Comparison of ENCODE assay signal across 21 cellular contexts in genomic region chr14:89123215-89123614, GRCh38.
DNase-seq lines count a peak whose midpoint lies in the region; ATAC-seq, FAIRE-seq and TF ChIP-seq lines count a peak whose summit lies in the region.
"Had no signal": no experiment of that assay in that cellular context is flagged by ENCODE, and none has a peak within 500 bp of the region (broad histone marks: within the 10 kb centered on the region; RNA-seq: fewer than 3 reads in every experiment).

No MANE protein-coding gene starts in this region.

- H3K27me3 ChIP-seq in H1 (replicated peaks in 1 of 4; ENCODE audit: control insufficient read depth in 3 of 4, extremely low read depth in 1 of 4, insufficient read depth in 3 of 4, low read length in 3 of 4) (no peaks in the 10 kb centered on the region; a peak in 2 of 7 replicates), neuron (ENCODE audit: insufficient read depth, low read length) (no peaks in the 10 kb centered on the region), PC-3 (ENCODE audit: low read length) (peaks cover 16% of the 10 kb centered on the region)
- H3K27me3 ChIP-seq: BE2C; BLaER1 treated with 17β-estradiol and CSF1 and Interleukin-3, amounts not matched to agents 10 nM and 100 nM had no signal

- no peak overlapping the region for H4K5ac ChIP-seq in H1 (ENCODE audit: insufficient read length, low read depth, low read length)

- CTCF ChIA-PET in H1 (lab: Charles Lee; ENCODE audit: partially characterized antibody): no interaction called here
- CTCF ChIA-PET in PC-3 (lab: Charles Lee): no interaction called here

- no peak for TF ChIP-seq EP300 in H1 (IDR thresholded peaks at IDR 0.05; ENCODE audit: borderline replicate concordance in 1 of 2, low read depth in 2 of 2, low read length in 2 of 2)

- no peaks in the 10 kb centered on the region for H3K9me2 ChIP-seq in PC-3 (replicated peaks; ENCODE audit: low read length)

- no peak overlapping the region for H2BK5ac ChIP-seq in H1 (ENCODE audit: low read depth, low read length)

- no peak overlapping the region for H2BK15ac ChIP-seq in H1 (ENCODE audit: low read length)

- no peak for TF ChIP-seq POLR2A in H1 (IDR thresholded peaks at IDR 0.05; ENCODE audit: control extremely low read depth in 1 of 2, low read depth in 2 of 2, low read length in 2 of 2)

- no peak overlapping the region for H3K56ac ChIP-seq in H1 (replicated peaks; ENCODE audit: insufficient read length, low read depth, low read length)

- no peak for ATAC-seq in PC-3
- ATAC-seq: HCT116 had no signal

- H3K79me1 ChIP-seq in H1 (ENCODE audit: low read depth, low read length): no peaks in the 10 kb centered on the region

- POLR2A ChIA-PET in H1 (lab: Charles Lee; ENCODE audit: partially characterized antibody) (no interaction called here), PC-3 (lab: Charles Lee; ENCODE audit: unreplicated experiment) (no interaction called here)

- H3K4me3 ChIP-seq in H1 (ENCODE audit: extremely low read depth in 1 of 4, insufficient read depth in 2 of 4, low read depth in 3 of 4, low read length in 4 of 4): no peak overlapping the region
- H3K4me3 ChIP-seq in neuron (ENCODE audit: low read length): no peak overlapping the region
- H3K4me3 ChIP-seq in PC-3 (ENCODE audit: low read length): no peak overlapping the region
- H3K4me3 ChIP-seq: BLaER1 treated with 17β-estradiol and CSF1 and Interleukin-3, amounts not matched to agents 10 nM and 100 nM; GM23248 had no signal

- peaks cover 0 to 4% (median 2%) of the 10 kb centered on the region in 4 experiments; a peak in 4 of 7 replicates for H3K4me1 ChIP-seq in H1 (replicated peaks in 1 of 4; ENCODE audit: control insufficient read depth in 3 of 4, insufficient read depth in 4 of 4, low read length in 3 of 4)
- peaks cover 16% of the 10 kb centered on the region for H3K4me1 ChIP-seq in neuron (ENCODE audit: insufficient read depth, low read length)
- peaks cover 9% of the 10 kb centered on the region for H3K4me1 ChIP-seq in PC-3 (ENCODE audit: insufficient read depth, low read length)
- H3K4me1 ChIP-seq: BE2C; BLaER1 treated with 17β-estradiol and CSF1 and Interleukin-3, amounts not matched to agents 10 nM and 100 nM had no signal

- no peak overlapping the region for H2BK120ac ChIP-seq in H1 (replicated peaks; ENCODE audit: low read depth, low read length)

- no peak overlapping the region for H3K4me2 ChIP-seq in H1 (ENCODE audit: insufficient read depth in 1 of 2, low read depth in 2 of 2, low read length in 2 of 2)
- H3K4me2 ChIP-seq in PC-3 (ENCODE audit: low read length): no peak overlapping the region
- H3K4me2 ChIP-seq: BLaER1 treated with 17β-estradiol and CSF1 and Interleukin-3, amounts not matched to agents 10 nM and 100 nM had no signal

- H4K91ac ChIP-seq in H1 (replicated peaks; ENCODE audit: insufficient read length, low read length): no peak overlapping the region

- in situ Hi-C loops in SK-MEL-5 (cut with HindIII; ENCODE audit: low pct_unique_long_range_greater_than_20kb, low sequenced_read_pairs): no loop called here

- H2AK5ac ChIP-seq in H1 (ENCODE audit: low read depth, low read length): no peak overlapping the region

- H3K79me2 ChIP-seq in H1 (ENCODE audit: control insufficient read depth in 1 of 2, insufficient read depth in 2 of 2, low read length in 2 of 2): no peaks in the 10 kb centered on the region
- no peaks in the 10 kb centered on the region for H3K79me2 ChIP-seq in PC-3 (ENCODE audit: low read length)

- H3K18ac ChIP-seq in H1 (ENCODE audit: extremely low read depth, low read length): no peak overlapping the region

- H3K9ac ChIP-seq in H1 (replicated peaks in 1 of 4; ENCODE audit: extremely low read depth in 1 of 4, low read depth in 3 of 4, low read length in 3 of 4) (no peak overlapping the region), PC-3 (ENCODE audit: low read length) (no peak overlapping the region)
- H3K9ac ChIP-seq: BLaER1 treated with 17β-estradiol and CSF1 and Interleukin-3, amounts not matched to agents 10 nM and 100 nM; GM23248 had no signal

- H2AFZ ChIP-seq in H1 (ENCODE audit: low read length): no peak overlapping the region
- peak overlapping the region; percentile 62 for H2AFZ ChIP-seq in neuron (ENCODE audit: low read depth, low read length)
- no peak overlapping the region for H2AFZ ChIP-seq in PC-3 (ENCODE audit: low read length)
- H2AFZ ChIP-seq: GM23248 had no signal

- no peak overlapping the region for H3K14ac ChIP-seq in H1 (ENCODE audit: insufficient read length)

- H4K8ac ChIP-seq in H1 (ENCODE audit: extremely low read depth, insufficient read depth, low read length): no peak overlapping the region

- no peak overlapping the region for H2BK12ac ChIP-seq in H1 (ENCODE audit: low read depth, low read length)

- TF ChIP-seq CTCF in H1 (IDR thresholded peaks at IDR 0.05; ENCODE audit: control extremely low read depth in 1 of 3, insufficient read depth in 1 of 3, low read depth in 1 of 3, low read length in 3 of 3) (no peak), PC-3 (conservative IDR thresholded peaks at IDR 0.05; ENCODE audit: low read depth, low read length) (no peak)

- H3K4ac ChIP-seq in H1 (replicated peaks; ENCODE audit: insufficient read length, low read depth, low read length): no peak overlapping the region

- no peaks in the 10 kb centered on the region for H3F3A ChIP-seq in PC-3 (ENCODE audit: low read length, unreplicated experiment)

- 92% methylated on average over 10 of the region's 10 CpGs; no CpG with 5 or more reads in 1 of the 2 experiments for WGBS in H1 (ENCODE audit: extremely low coverage in 1 of 2, insufficient coverage in 1 of 2, insufficient read length in 1 of 2, insufficient replicate concordance in 2 of 2, low coverage in 1 of 2, low lambda C conversion rate in 2 of 2, missing lambda C conversion rate in 1 of 2), 2 experiments

- no peak overlapping the region for H2BK20ac ChIP-seq in H1 (ENCODE audit: low read length)

- no peak overlapping the region for H3K27ac ChIP-seq in H1 (ENCODE audit: low read depth, low read length)
- H3K27ac ChIP-seq in PC-3 (ENCODE audit: low read length): no peak overlapping the region
- H3K27ac ChIP-seq: 22Rv1; BLaER1 treated with 17β-estradiol and CSF1 and Interleukin-3, amounts not matched to agents 10 nM and 100 nM; GM23248 had no signal

- no TSS peak for BruUV-seq in PC-3 (replicated peaks; lab: Mats Ljungman, UMichigan)

- H3K23me2 ChIP-seq in H1 (ENCODE audit: low read depth, low read length): no peaks in the 10 kb centered on the region

- H4K20me1 ChIP-seq in H1 (replicated peaks in 1 of 2; ENCODE audit: control insufficient read depth in 1 of 2, insufficient read depth in 2 of 2, low read length in 2 of 2) (no peaks in the 10 kb centered on the region), PC-3 (ENCODE audit: low read length) (no peaks in the 10 kb centered on the region)
- H4K20me1 ChIP-seq: BLaER1 treated with 17β-estradiol and CSF1 and Interleukin-3, amounts not matched to agents 10 nM and 100 nM had no signal

- no peak for FAIRE-seq in H1 (lab: Jason Lieb, UNC)
- FAIRE-seq: G401.6, GM19239 had no signal

- DNase-seq in NCI-H2171 treated with DMSO at 0.1 percent for 48 hours (lab: John Stamatoyannopoulos, UW) (peak; percentile 19), NCI-H2171 (lab: John Stamatoyannopoulos, UW) (no peak), SK-MEL-5 (ENCODE audit: low read depth, low spot score) (peak; percentile 14), H1 (ENCODE audit: low read depth in 1 of 2, low spot score in 2 of 2) (no peak), PC-3 (no peak), D341Med (ENCODE audit: low spot score) (no peak), SKM-1 treated with dmso at 0.1 percent for 144 hours (lab: John Stamatoyannopoulos, UW; ENCODE audit: unreplicated experiment) (no peak)
- DNase-seq: ACHN; AML-193; BE2C; CD4-positive, alpha-beta T cell; CD8-positive, alpha-beta memory T cell; DMS53; GM23248; H9 had no signal

- H3K9me3 ChIP-seq in H1 (ENCODE audit: insufficient read depth in 2 of 2, low read depth in 1 of 2, low read length in 1 of 2): peaks cover 0 to 8% of the 10 kb centered on the region in 2 experiments; a peak in 2 of 4 replicates
- peaks cover 8% of the 10 kb centered on the region for H3K9me3 ChIP-seq in neuron (ENCODE audit: low read length)
- no peaks in the 10 kb centered on the region for H3K9me3 ChIP-seq in PC-3 (ENCODE audit: low read length)
- H3K9me3 ChIP-seq: BE2C had no signal

- TF ChIP-seq RAD21 in H1 (IDR thresholded peaks at IDR 0.05 in 1 of 2, conservative IDR thresholded peaks at IDR 0.05 in 1 of 2; ENCODE audit: low read depth in 2 of 2, low read length in 2 of 2): no peak

- intact Hi-C loops in PC-3 (cut with micrococcal nuclease): no loop called here

- no peaks in the 10 kb centered on the region for H3K36me3 ChIP-seq in H1 (ENCODE audit: control insufficient read depth in 2 of 4, insufficient read depth in 4 of 4, low read length in 3 of 4)
- H3K36me3 ChIP-seq in neuron (ENCODE audit: insufficient read depth, low read length): no peaks in the 10 kb centered on the region
- no peaks in the 10 kb centered on the region for H3K36me3 ChIP-seq in PC-3 (ENCODE audit: low read depth, low read length)
- H3K36me3 ChIP-seq: BE2C; BLaER1 treated with 17β-estradiol and CSF1 and Interleukin-3, amounts not matched to agents 10 nM and 100 nM had no signal

- no peak overlapping the region for H3K23ac ChIP-seq in H1 (ENCODE audit: insufficient read length)

TF ChIP-seq in H1, 55 proteins besides CTCF, POLR2A, EP300 and RAD21:
- TF ChIP-seq E2F6 (IDR thresholded peaks at IDR 0.05) (peak; percentile 24; the same call in 1 of the 2 replicates), SIX5 (IDR thresholded peaks at IDR 0.05; ENCODE audit: low read depth, low read length) (no peak)

Comparison
In these comparisons a context has a peak if more than half of its experiments do, and no peak if none do; other contexts are left out.
1. DNase-seq: peak in NCI-H2171 treated with DMSO at 0.1 percent for 48 hours (single experiment) and SK-MEL-5 (single experiment); none in NCI-H2171 (single experiment), H1 (0 of 2), PC-3 (single experiment), D341Med (single experiment) and SKM-1 treated with dmso at 0.1 percent for 144 hours (single experiment).